11 cellular contexts compared by ENCODE assay signal in genomic region chr18:11647310-11647709, GRCh38. TPM values are rescaled to one million over a fixed set of nuclear protein-coding genes. Genes with fewer than 3 reads are reported as not detected.
"Had no signal": no experiment of that assay in that cellular context is flagged by ENCODE, and none has a peak within 500 bp of the region (broad histone marks: within the 10 kb centered on the region; RNA-seq: fewer than 3 reads in every experiment).

No MANE protein-coding gene starts in this region.

RNA-seq across cellular contexts. Expression of gene SLC35G4, which starts 37.9 kb away (rescaled TPM):
- total RNA-seq: OCI-LY7, PC-3, PC-9, Peyer's patch, Right ventricle myocardium inferior, Right ventricle myocardium superior, RPMI7951, SJCRH30, SJSA1, SK-MEL-5, T-cell had no signal

RNA-seq across cellular contexts. Expression of gene GNAL, which starts 41.8 kb away (rescaled TPM):
- total RNA-seq: RPMI7951 had no signal
